In genomic region chr5:61280205-61280604, GRCh38 we compare ENCODE assay signal across 8 cellular contexts. TPM values are rescaled to one million over a fixed set of nuclear protein-coding genes. Genes with fewer than 3 reads are reported as not detected.
DNase-seq lines count a peak whose midpoint lies in the region; ATAC-seq and TF ChIP-seq lines count a peak whose summit lies in the region.

No MANE protein-coding gene starts in this region.

- no peak overlapping the region for H3K9ac ChIP-seq in trophoblast cell (ENCODE audit: low read length)

- H3K4me3 ChIP-seq in trophoblast cell (ENCODE audit: low read depth, low read length) = no peak overlapping the region

- H3K4me1 ChIP-seq in trophoblast cell (ENCODE audit: control insufficient read depth in 1 of 2, insufficient read depth in 2 of 2, low read length in 2 of 2) = peaks cover 4 to 6% of the 10 kb centered on the region in 2 experiments

- peak overlapping the region; percentile 71 for H3K27ac ChIP-seq in trophoblast cell (ENCODE audit: low read depth, low read length)

- H3K4me3 Mint-ChIP-seq in activated CD4-positive, alpha-beta memory T cell treated with anti-CD3 and anti-CD28 coated beads, Interleukin-2, amount 10 ng/mL, durations not matched to agents 7 days and 5 days = no peak overlapping the region
- H3K4me3 Mint-ChIP-seq in T-helper 2 cell treated with Interferon-gamma antibody and Interleukin-4, amounts not matched to agents 5 μg/mL and 100 μg/mL, for 36 hours = no peak overlapping the region

- no peak overlapping the region for H2AK5ac ChIP-seq in trophoblast cell (ENCODE audit: low read length)

- no peak overlapping the region for H4K91ac ChIP-seq in trophoblast cell (ENCODE audit: low read depth, low read length)

- H3K9me3 ChIP-seq in trophoblast cell (ENCODE audit: insufficient read depth, low read depth, low read length) = no peaks in the 10 kb centered on the region

- CTCF ChIA-PET in activated CD4-positive, alpha-beta memory T cell treated with anti-CD3 and anti-CD28 coated beads, Interleukin-2, amount 10 ng/mL, durations not matched to agents 7 days and 5 days (lab: Charles Lee) = interaction anchor here (1.0 kb wide), 1 partner anchor 16 kb away, joined by 4 read pairs; no protein-coding TSS in a partner anchor

- no peak overlapping the region for H3K4ac ChIP-seq in trophoblast cell (ENCODE audit: low read depth, low read length)

- no peak overlapping the region for H3K23ac ChIP-seq in trophoblast cell (ENCODE audit: low read length)

- no peaks in the 10 kb centered on the region for H3K36me3 Mint-ChIP-seq in activated CD4-positive, alpha-beta memory T cell treated with anti-CD3 and anti-CD28 coated beads, Interleukin-2, amount 10 ng/mL, durations not matched to agents 7 days and 5 days (ENCODE audit: low read depth)
- H3K36me3 Mint-ChIP-seq in T-helper 2 cell treated with Interferon-gamma antibody and Interleukin-4, amounts not matched to agents 5 μg/mL and 100 μg/mL, for 36 hours (ENCODE audit: low read depth) = peaks cover 4% of the 10 kb centered on the region

- peak; percentile 71 for ATAC-seq in GM18868 (IDR thresholded peaks at IDR 0.05; ENCODE audit: unreplicated experiment)

- no peak overlapping the region for H4K8ac ChIP-seq in trophoblast cell (ENCODE audit: low read depth, low read length)

- TF ChIP-seq CTCF in AG09319 (IDR thresholded peaks at IDR 0.05; ENCODE audit: low read depth, low read length) = no peak

- no peaks in the 10 kb centered on the region for H3K9me3 Mint-ChIP-seq in activated CD4-positive, alpha-beta memory T cell treated with anti-CD3 and anti-CD28 coated beads, Interleukin-2, amount 10 ng/mL, durations not matched to agents 7 days and 5 days
- no peaks in the 10 kb centered on the region for H3K9me3 Mint-ChIP-seq in T-helper 2 cell treated with Interferon-gamma antibody and Interleukin-4, amounts not matched to agents 5 μg/mL and 100 μg/mL, for 36 hours

- no peak overlapping the region for H2BK5ac ChIP-seq in trophoblast cell (ENCODE audit: low read depth, low read length, poor library complexity)

- H3K27me3 Mint-ChIP-seq in activated CD4-positive, alpha-beta memory T cell treated with anti-CD3 and anti-CD28 coated beads, Interleukin-2, amount 10 ng/mL, durations not matched to agents 7 days and 5 days = no peaks in the 10 kb centered on the region
- no peaks in the 10 kb centered on the region for H3K27me3 Mint-ChIP-seq in T-helper 2 cell treated with Interferon-gamma antibody and Interleukin-4, amounts not matched to agents 5 μg/mL and 100 μg/mL, for 36 hours (ENCODE audit: low read depth)

- POLR2A ChIA-PET in activated CD4-positive, alpha-beta memory T cell treated with anti-CD3 and anti-CD28 coated beads, Interleukin-2, amount 10 ng/mL, durations not matched to agents 7 days and 5 days (lab: Charles Lee) = no interaction called here

- H3K79me2 ChIP-seq in trophoblast cell (ENCODE audit: control insufficient read depth, insufficient read depth, low read length, poor library complexity) = no peaks in the 10 kb centered on the region

- no peaks in the 10 kb centered on the region for H3K27me3 ChIP-seq in trophoblast cell (ENCODE audit: insufficient read depth, low read length)

- no peak overlapping the region for H3K4me2 ChIP-seq in trophoblast cell (ENCODE audit: low read length)

- H3K79me1 ChIP-seq in trophoblast cell (ENCODE audit: low read length) = peaks cover 2% of the 10 kb centered on the region

- no peak overlapping the region for H2BK120ac ChIP-seq in trophoblast cell (ENCODE audit: insufficient read depth, low read length, poor library complexity)

- peaks cover 16% of the 10 kb centered on the region for H3K4me1 Mint-ChIP-seq in activated CD4-positive, alpha-beta memory T cell treated with anti-CD3 and anti-CD28 coated beads, Interleukin-2, amount 10 ng/mL, durations not matched to agents 7 days and 5 days
- H3K4me1 Mint-ChIP-seq in T-helper 2 cell treated with Interferon-gamma antibody and Interleukin-4, amounts not matched to agents 5 μg/mL and 100 μg/mL, for 36 hours (ENCODE audit: low read depth) = peaks cover 17% of the 10 kb centered on the region

- H2AFZ ChIP-seq in trophoblast cell (ENCODE audit: insufficient read depth, low read length, poor library complexity) = no peak overlapping the region

- no peak overlapping the region for H4K12ac ChIP-seq in trophoblast cell (ENCODE audit: low read depth, low read length)

- peak; percentile 20 for DNase-seq in AG09319 (ENCODE audit: extremely low read depth, low read depth)
- DNase-seq in NCI-H2081 (lab: John Stamatoyannopoulos, UW) = peak; percentile 74 to 84
- DNase-seq in astrocyte of the hippocampus (ENCODE audit: low read depth, low spot score) = peak; percentile 86
- no peak for DNase-seq in trophoblast cell
- DNase-seq in activated CD4-positive, alpha-beta memory T cell treated with anti-CD3 and anti-CD28 coated beads, Interleukin-2, amount 10 ng/mL, durations not matched to agents 7 days and 5 days = no peak
- DNase-seq in HuH-7.5 (ENCODE audit: low spot score) = no peak
- no peak for DNase-seq in T-helper 2 cell treated with Interferon-gamma antibody and Interleukin-4, amounts not matched to agents 5 μg/mL and 100 μg/mL, for 36 hours (ENCODE audit: low spot score)

- H3K27ac Mint-ChIP-seq in activated CD4-positive, alpha-beta memory T cell treated with anti-CD3 and anti-CD28 coated beads, Interleukin-2, amount 10 ng/mL, durations not matched to agents 7 days and 5 days = no peak overlapping the region
- H3K27ac Mint-ChIP-seq in T-helper 2 cell treated with Interferon-gamma antibody and Interleukin-4, amounts not matched to agents 5 μg/mL and 100 μg/mL, for 36 hours = no peak overlapping the region

- no peak overlapping the region for H2BK12ac ChIP-seq in trophoblast cell (ENCODE audit: low read length)

- H3K36me3 ChIP-seq in trophoblast cell (ENCODE audit: control insufficient read depth in 1 of 2, insufficient read depth in 2 of 2, low read length in 2 of 2) = no peaks in the 10 kb centered on the region

- no peak overlapping the region for H3K14ac ChIP-seq in trophoblast cell (ENCODE audit: low read length)

- H3K18ac ChIP-seq in trophoblast cell (ENCODE audit: low read length) = no peak overlapping the region

RNA-seq across cellular contexts. Expression of gene ZSWIM6, which starts 51.9 kb away (rescaled TPM):
- polyA plus RNA-seq in trophoblast cell (2013) = 9.7 and 9.8 TPM in 2 replicates
- 1 to 10 TPM; 6.8 to 7.1 TPM for total RNA-seq in activated CD4-positive, alpha-beta memory T cell treated with anti-CD3 and anti-CD28 coated beads, Interleukin-2, amount 10 ng/mL, durations not matched to agents 7 days and 5 days

Comparison
In these comparisons a context has a peak if more than half of its experiments do, and no peak if none do; other contexts are left out.
1. DNase-seq: peak in AG09319 (single experiment), NCI-H2081 (2 of 2) and astrocyte of the hippocampus (single experiment); none in trophoblast cell (0 of 2), activated CD4-positive, alpha-beta memory T cell treated with anti-CD3 and anti-CD28 coated beads, Interleukin-2, amount 10 ng/mL, durations not matched to agents 7 days and 5 days (single experiment), HuH-7.5 (single experiment) and T-helper 2 cell treated with Interferon-gamma antibody and Interleukin-4, amounts not matched to agents 5 μg/mL and 100 μg/mL, for 36 hours (single experiment).